ENCODE assay signal across 9 cellular contexts in the genomic region with DNA sequence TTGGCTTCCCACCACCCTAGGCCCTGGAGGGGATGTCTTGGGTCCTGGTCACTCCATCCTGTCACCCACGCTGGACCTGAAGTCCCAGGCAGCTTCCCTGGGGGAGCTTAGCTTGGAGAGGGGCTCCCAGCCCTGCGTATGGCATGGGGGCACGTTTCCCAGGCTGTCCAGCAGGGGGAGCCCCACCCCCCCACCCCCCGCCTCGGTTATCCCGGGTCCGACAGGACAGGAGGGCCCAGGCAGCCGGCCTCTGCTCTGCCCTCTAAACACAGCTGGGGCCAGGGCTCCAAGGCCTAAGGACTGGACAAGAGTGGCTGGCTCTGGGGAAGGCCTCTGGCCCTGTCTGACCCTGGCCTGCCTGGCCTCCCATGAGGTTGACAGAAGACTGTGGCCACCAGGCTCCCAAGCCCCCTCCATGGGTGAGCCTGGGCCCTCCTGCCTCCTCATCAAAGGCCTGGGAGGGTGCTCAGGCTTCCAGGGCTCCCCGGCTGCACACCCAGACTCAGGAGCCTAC.
DNase-seq lines count a peak whose midpoint lies in the region; ATAC-seq and TF ChIP-seq lines count a peak whose summit lies in the region.
"Had no signal": no experiment of that assay in that cellular context is flagged by ENCODE, and none has a peak within 500 bp of the region (broad histone marks: within the 10 kb centered on the region; RNA-seq: fewer than 3 reads in every experiment).

No MANE protein-coding gene starts in this region.

- H3K36me3 ChIP-seq in RWPE2 (ENCODE audit: low read depth), result no peaks in the 10 kb centered on the region

- in situ Hi-C loops in ACHN (cut with HindIII; ENCODE audit: low pct_ligation_motif_present, low pct_unique_long_range_greater_than_20kb, low sequenced_read_pairs), result no loop called here

- H3K4me3 ChIP-seq in GM12864 (ENCODE audit: low read depth, low read length), result no peak overlapping the region
- H3K4me3 ChIP-seq in RWPE2 (ENCODE audit: severe bottlenecking), result no peak overlapping the region

- no peak for ATAC-seq in RWPE2 (ENCODE audit: low read depth)
- no peak for ATAC-seq in HG03520 (IDR thresholded peaks at IDR 0.05; ENCODE audit: unreplicated experiment)
- ATAC-seq in HG02981 (IDR thresholded peaks at IDR 0.05; ENCODE audit: unreplicated experiment), result no peak
- ATAC-seq: activated T-cell treated with anti-CD3 and anti-CD28 coated beads, Interleukin-2, amount 50 U/mL, for 4 hours had no signal

- no peaks in the 10 kb centered on the region for H3K4me1 ChIP-seq in RWPE2 (ENCODE audit: insufficient read depth, poor library complexity, severe bottlenecking)

- H3K9me3 ChIP-seq in RWPE2 (ENCODE audit: severe bottlenecking), result no peaks in the 10 kb centered on the region

- DNase-seq in ACHN (peak; percentile 3), GM12864 (ENCODE audit: low read depth) (no peak), RWPE2 (ENCODE audit: low spot score) (no peak), hepatic stellate cell (ENCODE audit: low spot score) (peak; percentile 47), SHP77 treated with DMSO at 0.1 percent for 48 hours (lab: John Stamatoyannopoulos, UW) (no peak), T-helper 9 cell (no peak)
- DNase-seq: activated T-cell treated with anti-CD3 and anti-CD28 coated beads, Interleukin-2, amount 50 U/mL, for 4 hours had no signal

- TF ChIP-seq CTCF in GM12864 (IDR thresholded peaks at IDR 0.05; ENCODE audit: low read depth, low read length, missing control alignments) (peak; percentile 61), RWPE2 (IDR thresholded peaks at IDR 0.05; ENCODE audit: poor library complexity, severe bottlenecking) (peak; percentile 54)

- H3K27ac ChIP-seq in RWPE2 (ENCODE audit: poor library complexity, severe bottlenecking), result no peak overlapping the region

- H3K27me3 ChIP-seq in RWPE2 (ENCODE audit: insufficient read depth, poor library complexity, severe bottlenecking), result no peaks in the 10 kb centered on the region

Comparison
In these comparisons a context has a peak if more than half of its experiments do, and no peak if none do; other contexts are left out.
1. DNase-seq: peak in ACHN (single experiment) and hepatic stellate cell (single experiment); none in GM12864 (single experiment), RWPE2 (single experiment), SHP77 treated with DMSO at 0.1 percent for 48 hours (single experiment) and T-helper 9 cell (single experiment).